Comparison of ENCODE assay signal across 11 cellular contexts in genomic region chr2:152525277-152525838, GRCh38.
DNase-seq lines count a peak whose midpoint lies in the region; ATAC-seq and TF ChIP-seq lines count a peak whose summit lies in the region.
"Had no signal": no experiment of that assay in that cellular context is flagged by ENCODE, and none has a peak within 500 bp of the region (broad histone marks: within the 10 kb centered on the region; RNA-seq: fewer than 3 reads in every experiment).

No MANE protein-coding gene starts in this region.

- dilution Hi-C loops in IMR-90 (cut with HindIII; ENCODE audit: low sequenced_read_pairs, unreplicated experiment), result no loop called here

- H3K4me2 ChIP-seq in IMR-90 (ENCODE audit: low read depth, low read length) (no peak overlapping the region; the same call in 1 of the 2 replicates), GM23338 (no peak overlapping the region)

- H3K9ac ChIP-seq in IMR-90 (ENCODE audit: low read depth, low read length), result no peak overlapping the region

- peak overlapping the region; percentile 6 for H3K27ac ChIP-seq in A673 (ENCODE audit: low read depth, low read length, poor library complexity, severe bottlenecking)
- no peak overlapping the region for H3K27ac ChIP-seq in IMR-90 (ENCODE audit: insufficient read depth, low read length)
- no peak overlapping the region for H3K27ac ChIP-seq in GM23338 (ENCODE audit: low read depth)
- H3K27ac ChIP-seq in coronary artery, result no peak overlapping the region
- H3K27ac ChIP-seq: HL-60 had no signal

- H3F3A ChIP-seq in GM23338 (replicated peaks; ENCODE audit: low read depth), result no peaks in the 10 kb centered on the region

- H3K4me1 ChIP-seq in A673 (ENCODE audit: insufficient read depth, low read length, poor library complexity, severe bottlenecking) (peaks cover 25% of the 10 kb centered on the region), IMR-90 (ENCODE audit: control insufficient read depth, insufficient read depth, low read length) (peaks cover 12% of the 10 kb centered on the region), GM23338 (ENCODE audit: insufficient read depth) (peaks cover 23% of the 10 kb centered on the region)

- no peak overlapping the region for H3K27ac Mint-ChIP-seq in GM23338
- H3K27ac Mint-ChIP-seq: CD4-positive, CD25-positive, alpha-beta regulatory T cell had no signal

- TF ChIP-seq CTCF in A673 (conservative IDR thresholded peaks at IDR 0.05; ENCODE audit: low read depth, low read length) (no peak), IMR-90 (conservative IDR thresholded peaks at IDR 0.05; ENCODE audit: low read depth, low read length) (no peak), GM23338 (conservative IDR thresholded peaks at IDR 0.05; ENCODE audit: low read depth in 2 of 2) (no peak), coronary artery (IDR thresholded peaks at IDR 0.05) (no peak)

- WGBS in IMR-90 (ENCODE audit: extremely low coverage in 2 of 2, insufficient read length in 1 of 2), 2 experiments, result no CpG with 5 or more reads among the region's 6 CpGs

- H3K9me3 ChIP-seq in A673 (ENCODE audit: low read depth, low read length, poor library complexity, severe bottlenecking) (no peaks in the 10 kb centered on the region), IMR-90 (ENCODE audit: control insufficient read depth, insufficient read depth, low read length) (no peaks in the 10 kb centered on the region)

- no peak for TF ChIP-seq RAD21 in IMR-90 (IDR thresholded peaks at IDR 0.05; ENCODE audit: low read length)

- H3K36me3 Mint-ChIP-seq in GM23338 (ENCODE audit: low read depth), result peaks cover 2% of the 10 kb centered on the region; the same call in 2 of the 3 replicates
- H3K36me3 Mint-ChIP-seq: CD4-positive, CD25-positive, alpha-beta regulatory T cell had no signal

- H3K9me1 ChIP-seq in IMR-90 (ENCODE audit: insufficient read depth, low read length), result 0 out of 2 replicates have a peak, but pooled peaks cover 4% of the 10 kb centered on the region

- POLR2A ChIA-PET in A673 (lab: Charles Lee; ENCODE audit: low non-redundant PET) (interaction anchor here (0.6 kb wide), 1 partner anchor 87 kb away, joined by 3 read pairs; no protein-coding TSS in a partner anchor), IMR-90 (lab: Charles Lee; ENCODE audit: unreplicated experiment) (interaction anchor here (0.5 kb wide), 1 partner anchor 8 kb away, joined by 7 read pairs; no protein-coding TSS in a partner anchor)

- peak; percentile 74 for ATAC-seq in IMR-90 (ENCODE audit: low read depth)
- peak; percentile 59 for ATAC-seq in left lobe of liver
- ATAC-seq in GM23338, result no peak; the same call in 2 of the 3 replicates
- ATAC-seq in GM18868 (IDR thresholded peaks at IDR 0.05; ENCODE audit: unreplicated experiment), result no peak

- no peak overlapping the region for H2AFZ ChIP-seq in IMR-90 (replicated peaks; ENCODE audit: low read length, poor library complexity)
- H2AFZ ChIP-seq in GM23338, result no peak overlapping the region

- no peak overlapping the region for H2BK20ac ChIP-seq in IMR-90 (ENCODE audit: low read depth, low read length)

- no peak overlapping the region for H4K5ac ChIP-seq in IMR-90 (ENCODE audit: low read depth, low read length)

- H3K27me3 ChIP-seq in A673 (replicated peaks; ENCODE audit: insufficient read depth, low read depth, low read length, poor library complexity) (no peaks in the 10 kb centered on the region), IMR-90 (ENCODE audit: control insufficient read depth, insufficient read depth, low read length) (no peaks in the 10 kb centered on the region), GM23338 (ENCODE audit: insufficient read depth) (no peaks in the 10 kb centered on the region)

- H3K23ac ChIP-seq in IMR-90 (ENCODE audit: low read depth, low read length), result no peak overlapping the region

- no peak overlapping the region for H3K56ac ChIP-seq in IMR-90 (ENCODE audit: extremely low read depth, insufficient read depth, low read length)

- H3K18ac ChIP-seq in IMR-90 (ENCODE audit: low read depth, low read length), result peak overlapping the region; percentile 24; the same call in 1 of the 2 replicates

- BruUV-seq in A673 (replicated peaks; lab: Mats Ljungman, UMichigan), result no TSS peak
- BruUV-seq in IMR-90 (replicated peaks; lab: Mats Ljungman, UMichigan), result no TSS peak

- H3K79me1 ChIP-seq in IMR-90 (ENCODE audit: low read depth in 1 of 2, low read length in 2 of 2), result peaks cover 13 to 16% of the 10 kb centered on the region in 2 experiments; a peak in 3 of 4 replicates

- 0 out of 3 replicates have a peak overlapping the region, but pooled peaks have one; percentile 12 for H2BK15ac ChIP-seq in IMR-90 (ENCODE audit: low read depth, low read length)

- no peaks in the 10 kb centered on the region for H3K36me3 ChIP-seq in A673 (ENCODE audit: insufficient read depth, low read length, poor library complexity, severe bottlenecking)
- H3K36me3 ChIP-seq in IMR-90 (ENCODE audit: control insufficient read depth, insufficient read depth, low read length), result no peaks in the 10 kb centered on the region
- H3K36me3 ChIP-seq in GM23338 (ENCODE audit: insufficient read depth), result no peaks in the 10 kb centered on the region

- no peak overlapping the region for H2BK5ac ChIP-seq in IMR-90 (ENCODE audit: low read depth, low read length, poor library complexity, severe bottlenecking)

- no peaks in the 10 kb centered on the region for H3K9me3 Mint-ChIP-seq in GM23338

- peak; percentile 76 for DNase-seq in A673 (ENCODE audit: low spot score)
- peak; percentile 64 for DNase-seq in IMR-90
- DNase-seq in cerebellar cortex (ENCODE audit: low spot score), result peak; percentile 80
- DNase-seq in left lobe of liver (ENCODE audit: low spot score), result no peak
- DNase-seq in GM23338 (ENCODE audit: low spot score), result no peak
- no peak for DNase-seq in coronary artery (ENCODE audit: low spot score)
- DNase-seq in activated CD8-positive, alpha-beta memory T cell treated with anti-CD3 and anti-CD28 coated beads for 24 hours, result no peak
- DNase-seq: CD4-positive, CD25-positive, alpha-beta regulatory T cell; NK-92 treated with Interleukin-12 subunit alpha and Interleukin-12 subunit beta, amount 100 ng/mL, for 24 hours had no signal

- in situ Hi-C loops in IMR-90 (cut with MboI; ENCODE audit: low sequenced_read_pairs), result no loop called here

- no peak overlapping the region; the same call in 1 of the 2 replicates for H3K14ac ChIP-seq in IMR-90 (replicated peaks; ENCODE audit: low read depth, low read length)

- peak overlapping the region; percentile 20; the same call in 1 of the 2 replicates for H2BK120ac ChIP-seq in IMR-90 (ENCODE audit: low read depth, low read length)

- H3K9me2 ChIP-seq in GM23338 (ENCODE audit: insufficient read depth), result peaks cover 5% of the 10 kb centered on the region; the same call in 1 of the 2 replicates

- H2AK5ac ChIP-seq in IMR-90 (ENCODE audit: low read depth, low read length), result peak overlapping the region; percentile 36

- H3K4me1 Mint-ChIP-seq in GM23338, result peaks cover 36% of the 10 kb centered on the region
- H3K4me1 Mint-ChIP-seq: CD4-positive, CD25-positive, alpha-beta regulatory T cell had no signal

- no peak for TF ChIP-seq POLR2A in IMR-90 (IDR thresholded peaks at IDR 0.05; ENCODE audit: low read depth, low read length)

- H3K4ac ChIP-seq in IMR-90 (ENCODE audit: low read depth, low read length), result peak overlapping the region; percentile 52

- no peak overlapping the region for H2AK9ac ChIP-seq in IMR-90 (replicated peaks; ENCODE audit: low read depth, low read length, poor library complexity)

- H3K4me3 Mint-ChIP-seq in GM23338, result no peak overlapping the region
- H3K4me3 Mint-ChIP-seq: CD4-positive, CD25-positive, alpha-beta regulatory T cell had no signal

- H4K20me1 ChIP-seq in IMR-90 (ENCODE audit: insufficient read depth, low read length) (no peaks in the 10 kb centered on the region), GM23338 (replicated peaks; ENCODE audit: insufficient read depth) (no peaks in the 10 kb centered on the region)

- H4K8ac ChIP-seq in IMR-90 (ENCODE audit: low read depth in 2 of 2, low read length in 2 of 2), result peak overlapping the region in 1 of 2 experiments; percentile 47; a peak in 1 of 4 replicates

- peaks cover 32% of the 10 kb centered on the region for H3K79me2 ChIP-seq in GM23338 (replicated peaks; ENCODE audit: insufficient read depth)

- H3K27me3 Mint-ChIP-seq in GM23338 (ENCODE audit: insufficient read depth, low read depth, poor library complexity), result no peaks in the 10 kb centered on the region

- CTCF ChIA-PET in A673 (lab: Charles Lee) (no interaction called here), IMR-90 (lab: Yijun Ruan, JAX) (no interaction called here)

- intact Hi-C loops in A673 (cut with micrococcal nuclease; ENCODE audit: unreplicated experiment), result no loop called here
- intact Hi-C loops in IMR-90 (cut with micrococcal nuclease), result no loop called here

- H4K91ac ChIP-seq in IMR-90 (ENCODE audit: insufficient read depth, low read depth, low read length), result no peak overlapping the region

- H3K4me3 ChIP-seq in A673 (ENCODE audit: low read depth, low read length, poor library complexity, severe bottlenecking) (no peak overlapping the region), IMR-90 (ENCODE audit: insufficient read depth, low read depth, low read length) (no peak overlapping the region), GM23338 (no peak overlapping the region), coronary artery (no peak overlapping the region)

TF ChIP-seq in IMR-90, 13 proteins besides CTCF, POLR2A, EP300 and RAD21 (continues in another document):
- TF ChIP-seq MAFK (IDR thresholded peaks at IDR 0.05; ENCODE audit: low read depth, low read length) (no peak), MAZ (IDR thresholded peaks at IDR 0.05; ENCODE audit: borderline replicate concordance, low read depth, low read length) (no peak), CHD1 (IDR thresholded peaks at IDR 0.05; ENCODE audit: low read depth, low read length) (no peak), RCOR1 (IDR thresholded peaks at IDR 0.05; ENCODE audit: insufficient replicate concordance, low read length) (no peak), NFE2L2 (IDR thresholded peaks at IDR 0.05; ENCODE audit: low read depth, low read length) (no peak), MXI1 (IDR thresholded peaks at IDR 0.05; ENCODE audit: borderline replicate concordance, low read depth, low read length) (no peak), BHLHE40 (IDR thresholded peaks at IDR 0.05; ENCODE audit: low read depth, low read length) (no peak)

TF ChIP-seq in GM23338, 12 proteins besides CTCF, POLR2A, EP300 and RAD21:
- no peak for TF ChIP-seq STAT1 (IDR thresholded peaks at IDR 0.05; ENCODE audit: unreplicated experiment)

Comparison
In these comparisons a context has a peak if more than half of its experiments do, and no peak if none do; other contexts are left out.
1. DNase-seq: peak in A673 (single experiment), IMR-90 (single experiment) and cerebellar cortex (single experiment); none in left lobe of liver (single experiment), GM23338 (single experiment), coronary artery (single experiment) and activated CD8-positive, alpha-beta memory T cell treated with anti-CD3 and anti-CD28 coated beads for 24 hours (single experiment).
2. ATAC-seq: peak in IMR-90 (single experiment) and left lobe of liver (single experiment); none in GM23338 (single experiment) and GM18868 (single experiment).